Comparison of ENCODE assay signal across 10 cellular contexts in the genomic region with DNA sequence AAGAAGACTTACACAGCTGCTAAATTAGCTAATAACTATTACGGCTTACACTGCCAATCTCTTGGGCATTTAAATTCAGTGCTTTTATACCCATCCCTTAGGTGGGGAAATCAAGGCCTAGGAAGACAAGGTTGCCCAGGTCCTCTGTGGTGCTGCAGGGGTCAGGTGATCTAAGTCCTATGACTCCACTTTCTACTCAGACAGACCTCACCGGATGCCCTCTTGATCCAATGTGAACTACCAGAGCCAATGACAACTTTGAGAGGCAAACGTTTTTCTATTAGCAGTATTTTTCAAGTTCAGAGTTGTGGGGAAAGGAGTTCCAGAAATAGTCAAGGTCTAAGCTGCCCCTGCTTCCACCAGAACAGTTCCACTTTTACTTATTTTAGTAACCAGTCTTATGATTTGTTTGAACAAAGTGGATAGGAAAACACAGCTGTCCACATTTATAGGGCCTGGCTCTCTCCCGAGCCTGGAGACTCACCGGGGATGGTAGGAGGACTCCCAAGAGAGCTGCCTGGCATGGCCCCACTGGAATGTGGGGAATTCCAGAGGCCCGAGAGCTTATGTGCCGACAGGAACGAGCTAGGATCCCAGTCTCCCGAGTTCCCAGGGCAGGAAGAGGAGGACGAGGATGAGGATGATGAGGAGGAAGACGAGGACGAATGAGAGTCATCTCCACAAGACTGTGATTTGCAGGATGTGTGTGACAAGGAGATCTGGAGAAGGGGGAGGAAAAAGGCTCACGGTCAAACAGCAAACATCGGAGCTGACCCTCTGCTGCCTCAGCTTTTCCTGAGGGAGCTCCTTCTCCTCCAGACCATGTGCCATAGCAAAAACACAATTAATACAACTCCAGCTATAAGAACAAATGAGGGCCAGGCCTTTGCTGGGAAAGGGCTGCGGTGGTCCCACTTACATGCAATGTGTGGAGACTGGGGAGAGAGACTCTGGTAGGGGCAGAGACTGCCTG. TPM values are rescaled to one million over a fixed set of nuclear protein-coding genes. Genes with fewer than 3 reads are reported as not detected.
DNase-seq lines count a peak whose midpoint lies in the region; ATAC-seq and TF ChIP-seq lines count a peak whose summit lies in the region.
"Had no signal": no experiment of that assay in that cellular context is flagged by ENCODE, and none has a peak within 500 bp of the region (broad histone marks: within the 10 kb centered on the region; RNA-seq: fewer than 3 reads in every experiment).

No MANE protein-coding gene starts in this region.

- H3K4me3 ChIP-seq in gastroesophageal sphincter: no peak overlapping the region
- H3K4me3 ChIP-seq in gastrocnemius medialis: no peak overlapping the region

- H3K36me3 ChIP-seq in gastroesophageal sphincter (peaks cover 0 to 41% of the 10 kb centered on the region in 2 donors), gastrocnemius medialis (peaks cover 0 to 17% of the 10 kb centered on the region in 2 donors)

- POLR2A ChIA-PET in WTC11 (lab: Charles Lee): interaction anchor here (1.0 kb wide), 1 partner anchor 167 kb away, joined by 3 read pairs; no protein-coding TSS in a partner anchor

- TF ChIP-seq POLR2A in gastroesophageal sphincter (IDR thresholded peaks at IDR 0.05): no peak
- no peak for TF ChIP-seq POLR2A in gastrocnemius medialis (IDR thresholded peaks at IDR 0.05)

- ATAC-seq in WTC11 (peak; percentile 32; the same call in 1 of the 2 replicates), gastroesophageal sphincter (peak; percentile 81), gastrocnemius medialis (peak; percentile 50 to 57), GM18502 (IDR thresholded peaks at IDR 0.05; ENCODE audit: poor library complexity, unreplicated experiment) (no peak), GM21367 (IDR thresholded peaks at IDR 0.05; ENCODE audit: unreplicated experiment) (no peak)

- H3K27ac ChIP-seq in gastroesophageal sphincter: peak overlapping the region; percentile 41 to 78 (median 70)
- H3K27ac ChIP-seq in gastrocnemius medialis: peak overlapping the region; percentile 76 to 95 (median 80)
- H3K27ac ChIP-seq: parathyroid adenoma had no signal

- TF ChIP-seq CTCF in WTC11 (IDR thresholded peaks at IDR 0.05) (no peak), gastroesophageal sphincter (IDR thresholded peaks at IDR 0.05) (no peak), gastrocnemius medialis (IDR thresholded peaks at IDR 0.05 in 4 of 5, conservative IDR thresholded peaks at IDR 0.05 in 1 of 5) (no peak)

- CTCF ChIA-PET in WTC11 (lab: Charles Lee): interaction anchor here (0.6 to 1.3 kb wide), 5 partner anchors 9 to 147 kb away, joined by 3 to 4 read pairs (median 3); no protein-coding TSS in a partner anchor

- H3K9me3 ChIP-seq in gastroesophageal sphincter (no peaks in the 10 kb centered on the region), gastrocnemius medialis (no peaks in the 10 kb centered on the region)

- no peak for TF ChIP-seq EP300 in gastroesophageal sphincter (IDR thresholded peaks at IDR 0.05)

- H3K27me3 Mint-ChIP-seq in WTC11 (ENCODE audit: low read depth): no peaks in the 10 kb centered on the region

- peak; percentile 64 for DNase-seq in DMS53 (lab: John Stamatoyannopoulos, UW)
- no peak for DNase-seq in WTC11 (ENCODE audit: low spot score)
- DNase-seq in gastrocnemius medialis: peak in 1 of 2 donors; percentile 64
- DNase-seq in hippocampal formation (lab: John Stamatoyannopoulos, UW): no peak
- no peak for DNase-seq in NCI-H82 (lab: John Stamatoyannopoulos, UW)
- DNase-seq: activated naive CD4-positive, alpha-beta T cell treated with anti-CD3 and anti-CD28 coated beads, Interleukin-2, amount 50 U/mL, for 16 hours had no signal

- in situ Hi-C loops in gastrocnemius medialis (cut with MboI; ENCODE audit: low sequenced_read_pairs in 4 of 4): no loop called here

- peak overlapping the region; percentile 12; the same call in 1 of the 2 replicates for H3K27ac Mint-ChIP-seq in WTC11

- H3K36me3 Mint-ChIP-seq in WTC11: peaks cover 41% of the 10 kb centered on the region

- no peaks in the 10 kb centered on the region for H3K9me3 Mint-ChIP-seq in WTC11

- H3K4me1 Mint-ChIP-seq in WTC11: no peaks in the 10 kb centered on the region

- no peak overlapping the region for H3K4me3 Mint-ChIP-seq in WTC11

- WGBS in gastroesophageal sphincter (ENCODE audit: low coverage in 1 of 2), 2 donors: 34 to 38% methylated on average over 6 to 9 of the region's 15 CpGs

- H3K27me3 ChIP-seq in gastroesophageal sphincter: no peaks in the 10 kb centered on the region
- H3K27me3 ChIP-seq in gastrocnemius medialis: no peaks in the 10 kb centered on the region

- H3K4me1 ChIP-seq in gastroesophageal sphincter (peaks cover 9 to 55% (median 30%) of the 10 kb centered on the region in 3 donors), gastrocnemius medialis (peaks cover 72 to 79% of the 10 kb centered on the region in 2 donors)

- intact Hi-C loops in gastrocnemius medialis (cut with DNase I; ENCODE audit: low total_unique reads): loop anchor here (2.0 kb wide), 1 partner anchor 21 kb away; a partner anchor contains a TSS

TF ChIP-seq in WTC11, 78 proteins besides CTCF, POLR2A, EP300 and RAD21:
- TF ChIP-seq SP1 (CRISPR knock-in tag; conservative IDR thresholded peaks at IDR 0.05) (no peak), ELF4 (CRISPR knock-in tag; IDR thresholded peaks at IDR 0.05; ENCODE audit: low read depth) (no peak), ZNF671 (CRISPR knock-in tag; IDR thresholded peaks at IDR 0.05) (no peak), ZNF138 (CRISPR knock-in tag; conservative IDR thresholded peaks at IDR 0.05) (no peak), KAT7 (CRISPR knock-in tag; IDR thresholded peaks at IDR 0.05; ENCODE audit: borderline replicate concordance) (no peak), TEAD4 (CRISPR knock-in tag; IDR thresholded peaks at IDR 0.05) (no peak), HMGA2 (CRISPR knock-in tag; IDR thresholded peaks at IDR 0.05) (no peak), NFATC4 (CRISPR knock-in tag; IDR thresholded peaks at IDR 0.05) (no peak)
- TF ChIP-seq, protein P1, sequence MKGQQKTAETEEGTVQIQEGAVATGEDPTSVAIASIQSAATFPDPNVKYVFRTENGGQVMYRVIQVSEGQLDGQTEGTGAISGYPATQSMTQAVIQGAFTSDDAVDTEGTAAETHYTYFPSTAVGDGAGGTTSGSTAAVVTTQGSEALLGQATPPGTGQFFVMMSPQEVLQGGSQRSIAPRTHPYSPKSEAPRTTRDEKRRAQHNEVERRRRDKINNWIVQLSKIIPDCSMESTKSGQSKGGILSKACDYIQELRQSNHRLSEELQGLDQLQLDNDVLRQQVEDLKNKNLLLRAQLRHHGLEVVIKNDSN (CRISPR knock-in tag; IDR thresholded peaks at IDR 0.05): no peak
- TF ChIP-seq, protein P2, sequence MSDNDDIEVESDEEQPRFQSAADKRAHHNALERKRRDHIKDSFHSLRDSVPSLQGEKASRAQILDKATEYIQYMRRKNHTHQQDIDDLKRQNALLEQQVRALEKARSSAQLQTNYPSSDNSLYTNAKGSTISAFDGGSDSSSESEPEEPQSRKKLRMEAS (CRISPR knock-in tag; IDR thresholded peaks at IDR 0.05): no peak

RNA-seq across cellular contexts. Expression of a gene that starts 16.7 kb away (rescaled TPM):
- total RNA-seq in WTC11 (2021) (95.1 to 101 TPM (median 95.6 TPM) in 3 replicates), gastroesophageal sphincter (10 to 100 TPM; 29.7 to 90.3 (median 44.5) TPM), gastrocnemius medialis (10 to 100 TPM; 13.2 to 21.3 (median 16.6) TPM)

RNA-seq across cellular contexts. Expression of a gene that starts 20.9 kb away (rescaled TPM):
- total RNA-seq in WTC11 (2021): 136 to 156 TPM (median 137 TPM) in 3 replicates
- total RNA-seq in gastroesophageal sphincter: 10 to 100 TPM; 64.5 to 80.8 (median 68.5) TPM
- total RNA-seq in gastrocnemius medialis: 100 to 1,000 TPM in 1 of 4 donors, 10 to 100 TPM in 3; 47.1 to 105 (median 62.3) TPM

RNA-seq across cellular contexts. Expression of a gene that starts 28.0 kb away (rescaled TPM):
- total RNA-seq in WTC11 (2021) (9.0 to 9.9 TPM (median 9.0 TPM) in 3 replicates), gastroesophageal sphincter (10 to 100 TPM in 1 of 4 donors, 1 to 10 TPM in 3; 6.1 to 16.6 (median 6.6) TPM), gastrocnemius medialis (1 to 10 TPM; 2.1 to 5.1 (median 2.9) TPM)

RNA-seq across cellular contexts. Expression of a gene that starts 40.3 kb away (rescaled TPM):
- total RNA-seq in WTC11 (2021) (124 to 142 TPM (median 139 TPM) in 3 replicates), gastroesophageal sphincter (100 to 1,000 TPM; 336 to 863 (median 437) TPM), gastrocnemius medialis (100 to 1,000 TPM; 132 to 244 (median 220) TPM)

RNA-seq across cellular contexts. Expression of a gene that starts 54.3 kb away (rescaled TPM):
- total RNA-seq in WTC11 (2021): 164 to 172 TPM (median 170 TPM) in 3 replicates
- total RNA-seq in gastroesophageal sphincter: 10 to 100 TPM; 50.9 to 86.4 (median 72.9) TPM
- total RNA-seq in gastrocnemius medialis: 10 to 100 TPM; 24.3 to 67.2 (median 37.3) TPM

Comparison
In these comparisons a context has a peak if more than half of its experiments do, and no peak if none do; other contexts are left out.
1. ATAC-seq: peak in WTC11 (single experiment), gastroesophageal sphincter (single experiment) and gastrocnemius medialis (2 of 2); none in GM18502 (single experiment) and GM21367 (single experiment).